10 cellular contexts compared by ENCODE assay signal in genomic region chr5:463952-464351, GRCh38. TPM values are rescaled to one million over a fixed set of nuclear protein-coding genes. Genes with fewer than 3 reads are reported as not detected.
A peak's percentile ranks its signal among the peaks of the same experiment; 100 is the strongest.
DNase-seq lines count a peak whose midpoint lies in the region; ATAC-seq lines count a peak whose summit lies in the region.
"Had no signal": no experiment of that assay in that cellular context is flagged by ENCODE, and none has a peak within 500 bp of the region (broad histone marks: within the 10 kb centered on the region; RNA-seq: fewer than 3 reads in every experiment).

No MANE protein-coding gene starts in this region.

- no peak overlapping the region for H3K4me2 ChIP-seq in neuronal stem cell (ENCODE audit: insufficient read depth, low read length, poor library complexity, severe bottlenecking)

- peaks cover 27 to 51% of the 10 kb centered on the region in 2 donors for H3K36me3 Mint-ChIP-seq in activated naive CD4-positive, alpha-beta T cell treated with anti-CD3 and anti-CD28 coated beads, Interleukin-2, amount 50 U/mL, for 72 hours

- H3K9me3 ChIP-seq in neuronal stem cell (replicated peaks in 1 of 2; ENCODE audit: control insufficient read depth in 2 of 2, insufficient read depth in 1 of 2, low read depth in 1 of 2, low read length in 2 of 2): no peaks in the 10 kb centered on the region

- peak; percentile 61 to 62 for ATAC-seq in activated naive CD4-positive, alpha-beta T cell treated with anti-CD3 and anti-CD28 coated beads, Interleukin-2, amount 50 U/mL, for 72 hours
- ATAC-seq in HG02970 (IDR thresholded peaks at IDR 0.05; ENCODE audit: low FRiP score, unreplicated experiment) (no peak), HG03432 (IDR thresholded peaks at IDR 0.05; ENCODE audit: unreplicated experiment) (no peak), GM19397 (IDR thresholded peaks at IDR 0.05; ENCODE audit: unreplicated experiment) (no peak)

- no peak overlapping the region for H2AK5ac ChIP-seq in neuronal stem cell (ENCODE audit: low read depth, low read length)

- no peak overlapping the region for H2BK15ac ChIP-seq in neuronal stem cell (ENCODE audit: low read length)

- H3K9me3 Mint-ChIP-seq in activated naive CD4-positive, alpha-beta T cell treated with anti-CD3 and anti-CD28 coated beads, Interleukin-2, amount 50 U/mL, for 72 hours: no peaks in the 10 kb centered on the region

- H3K79me1 ChIP-seq in neuronal stem cell (ENCODE audit: low read depth, low read length): peaks cover 2% of the 10 kb centered on the region

- H3K36me3 ChIP-seq in neuronal stem cell (replicated peaks in 1 of 2; ENCODE audit: control insufficient read depth in 2 of 2, insufficient read depth in 2 of 2, low read length in 2 of 2): peaks cover 21 to 69% of the 10 kb centered on the region in 2 donors

- H3K14ac ChIP-seq in neuronal stem cell (ENCODE audit: low read length): no peak overlapping the region

- no peak overlapping the region for H2AFZ ChIP-seq in neuronal stem cell (ENCODE audit: low read length)

- H3K27ac Mint-ChIP-seq in activated naive CD4-positive, alpha-beta T cell treated with anti-CD3 and anti-CD28 coated beads, Interleukin-2, amount 50 U/mL, for 72 hours: peak overlapping the region; percentile 67 to 81

- no CpG with 5 or more reads among the region's 18 CpGs for WGBS in neuronal stem cell (ENCODE audit: extremely low coverage in 2 of 2, insufficient read length in 2 of 2, insufficient replicate concordance in 1 of 2), 2 donors

- H2BK12ac ChIP-seq in neuronal stem cell (ENCODE audit: low read length): no peak overlapping the region

- no peak overlapping the region for H4K91ac ChIP-seq in neuronal stem cell (ENCODE audit: low read depth, low read length, poor library complexity)

- H3K4ac ChIP-seq in neuronal stem cell (ENCODE audit: low read length): no peak overlapping the region

- H3K23ac ChIP-seq in neuronal stem cell (ENCODE audit: low read depth, low read length, poor library complexity): no peak overlapping the region

- no peaks in the 10 kb centered on the region for H3K4me1 ChIP-seq in neuronal stem cell (ENCODE audit: control insufficient read depth in 2 of 2, insufficient read depth in 1 of 2, low read depth in 1 of 2, low read length in 2 of 2)

- DNase-seq in GDM1 (lab: John Stamatoyannopoulos, UW): peak; percentile 38
- DNase-seq in activated CD4-positive, alpha-beta T cell treated with anti-CD3 and anti-CD28 coated beads for 24 hours (ENCODE audit: low read depth in 2 of 2): peak; percentile 55 to 59
- peak in 1 of 2 donors; percentile 65 for DNase-seq in activated naive CD4-positive, alpha-beta T cell treated with anti-CD3 and anti-CD28 coated beads, Interleukin-2, amount 50 U/mL, for 72 hours (ENCODE audit: low spot score in 2 of 2)
- DNase-seq in stimulated activated CD4-positive, alpha-beta T cell treated with anti-CD3 and anti-CD28 coated beads, Interleukin-15, amount 100 ng/mL, for 48 hours (ENCODE audit: low read depth in 2 of 2): peak; percentile 47 to 53
- DNase-seq in neuronal stem cell (ENCODE audit: low spot score): no peak
- DNase-seq: C1 segment of cervical spinal cord, NCI-H187 treated with DMSO at 0.1 percent for 48 hours had no signal

- H3K27ac ChIP-seq in neuronal stem cell (replicated peaks; ENCODE audit: low read length): no peak overlapping the region

- H3K27me3 ChIP-seq in neuronal stem cell (ENCODE audit: control insufficient read depth in 3 of 3, insufficient read depth in 3 of 3, low read depth in 1 of 3, low read length in 3 of 3): no peaks in the 10 kb centered on the region

- no peak overlapping the region for H2BK120ac ChIP-seq in neuronal stem cell (ENCODE audit: low read depth, low read length)

- H3K18ac ChIP-seq in neuronal stem cell (ENCODE audit: low read length): no peak overlapping the region

- no peak overlapping the region for H4K8ac ChIP-seq in neuronal stem cell (ENCODE audit: low read depth, low read length)

- no peak overlapping the region for H2BK5ac ChIP-seq in neuronal stem cell (ENCODE audit: low read length)

- H3K9ac ChIP-seq in neuronal stem cell (ENCODE audit: low read depth, low read length, poor library complexity): no peak overlapping the region

- peak overlapping the region in 1 of 2 donors; percentile 68 for H3K4me3 ChIP-seq in neuronal stem cell (ENCODE audit: low read length in 2 of 2)

RNA-seq across cellular contexts. Expression of gene EXOC3, which starts 21.0 kb away (rescaled TPM):
- 100 to 1,000 TPM in 1 of 2 donors, 10 to 100 TPM in 1; 83.8 to 101 TPM for total RNA-seq in activated naive CD4-positive, alpha-beta T cell treated with anti-CD3 and anti-CD28 coated beads, Interleukin-2, amount 50 U/mL, for 72 hours
- 18.9 TPM for polyA plus RNA-seq in neuronal stem cell (2013, experiment 1 of 2)
- polyA plus RNA-seq in neuronal stem cell (2013, experiment 2 of 2): 18.7 TPM

Comparison
In these comparisons a context has a peak if more than half of its experiments do, and no peak if none do; other contexts are left out.
1. ATAC-seq: peak in activated naive CD4-positive, alpha-beta T cell treated with anti-CD3 and anti-CD28 coated beads, Interleukin-2, amount 50 U/mL, for 72 hours (2 of 2); none in HG02970 (single experiment), HG03432 (single experiment) and GM19397 (single experiment).